Comparison of ENCODE assay signal across 21 cellular contexts in the genomic region with DNA sequence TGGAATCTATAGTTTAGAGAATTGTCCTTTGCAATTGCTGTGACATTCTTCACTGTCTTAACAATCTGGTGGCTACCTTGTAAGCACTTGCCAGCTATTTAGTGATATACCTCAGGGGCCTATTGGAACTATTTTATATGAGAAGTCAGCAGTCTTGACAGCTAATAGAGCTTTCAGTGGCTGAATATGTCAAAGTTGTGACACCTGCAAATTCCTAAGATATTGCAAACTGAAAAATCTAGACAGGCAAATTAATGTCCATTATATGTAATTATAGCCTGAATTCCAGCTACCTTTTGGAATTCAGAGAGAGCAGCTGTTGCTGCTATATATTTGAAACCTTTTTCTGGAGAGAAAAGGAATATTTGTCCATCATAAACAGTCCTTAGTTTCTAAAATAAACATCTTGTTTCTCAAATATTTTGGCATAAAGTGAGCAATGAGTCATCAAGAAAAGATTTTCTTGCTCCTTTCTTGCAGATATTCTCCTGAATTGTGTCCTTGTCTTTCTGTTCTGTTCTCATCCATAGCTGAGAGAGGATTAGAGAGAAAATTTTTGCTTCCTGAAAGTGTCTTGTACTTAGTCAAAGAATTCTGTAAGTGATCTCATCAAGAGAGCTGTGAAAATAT.
A peak's percentile ranks its signal among the peaks of the same experiment; 100 is the strongest.
DNase-seq lines count a peak whose midpoint lies in the region; ATAC-seq, FAIRE-seq and TF ChIP-seq lines count a peak whose summit lies in the region.
"Had no signal": no experiment of that assay in that cellular context is flagged by ENCODE, and none has a peak within 500 bp of the region (broad histone marks: within the 10 kb centered on the region; RNA-seq: fewer than 3 reads in every experiment).

No MANE protein-coding gene starts in this region.

- no peak overlapping the region for H2BK120ac ChIP-seq in mesenchymal stem cell (ENCODE audit: low read depth, low read length)

- H4K8ac ChIP-seq in mesenchymal stem cell (ENCODE audit: low read length) = no peak overlapping the region

- no peak overlapping the region for H2AFZ ChIP-seq in mesenchymal stem cell (ENCODE audit: low read depth, low read length)

- H3K27ac ChIP-seq in mesenchymal stem cell (ENCODE audit: low read length, poor library complexity, severe bottlenecking) = no peak overlapping the region
- H3K27ac ChIP-seq: C4-2B, spleen, upper lobe of left lung had no signal

- H3K4me3 ChIP-seq in AG09309 (ENCODE audit: control insufficient read depth, low read depth, low read length) = no peak overlapping the region
- H3K4me3 ChIP-seq in bronchial epithelial cell (ENCODE audit: low read depth, low read length) = no peak overlapping the region
- H3K4me3 ChIP-seq in mesenchymal stem cell (ENCODE audit: insufficient read depth in 1 of 2, low read depth in 1 of 2, low read length in 2 of 2) = no peak overlapping the region
- H3K4me3 ChIP-seq: GM12878, spleen, upper lobe of left lung had no signal

- no peaks in the 10 kb centered on the region for H3K79me1 ChIP-seq in mesenchymal stem cell (replicated peaks; ENCODE audit: low read length, poor library complexity, severe bottlenecking)

- H3K4ac ChIP-seq in mesenchymal stem cell (ENCODE audit: low read depth in 1 of 2, low read length in 2 of 2) = no peak overlapping the region

- no peak overlapping the region for H3K23ac ChIP-seq in mesenchymal stem cell (ENCODE audit: low read length in 2 of 2)

- no peak for ATAC-seq in HG02884 (IDR thresholded peaks at IDR 0.05; ENCODE audit: unreplicated experiment)
- ATAC-seq in activated naive CD4-positive, alpha-beta T cell treated with anti-CD3 and anti-CD28 coated beads, Interleukin-2, amount 50 U/mL, for 72 hours = no peak
- ATAC-seq: GM12878, left ventricle myocardium superior, Right ventricle myocardium inferior, T-helper 17 cell had no signal

- H3K27me3 ChIP-seq in bronchial epithelial cell (ENCODE audit: control insufficient read depth, insufficient read depth, low read length) = peaks cover 4% of the 10 kb centered on the region
- no peaks in the 10 kb centered on the region for H3K27me3 ChIP-seq in mesenchymal stem cell (ENCODE audit: control insufficient read depth in 1 of 2, insufficient read depth in 1 of 2, low read length in 2 of 2)
- H3K27me3 ChIP-seq: spleen, upper lobe of left lung had no signal

- DNase-seq in AG09309 (ENCODE audit: low read depth) (peak; percentile 3), HT1080 (ENCODE audit: low read depth) (peak; percentile 31), bronchial epithelial cell (ENCODE audit: low read depth) (peak; percentile 3), mesenchymal stem cell (peak; percentile 22), cortex of kidney (lab: John Stamatoyannopoulos, UW) (no peak)
- DNase-seq in activated CD4-positive, alpha-beta T cell treated with anti-CD3 and anti-CD28 coated beads, Interleukin-2, amount 50 U/mL, for 48 hours = no peak
- no peak for DNase-seq in activated naive CD4-positive, alpha-beta T cell treated with anti-CD3 and anti-CD28 coated beads, Interleukin-2, amount 50 U/mL, for 72 hours (ENCODE audit: low spot score in 2 of 2)
- DNase-seq: activated CD4-positive, CD25-positive, alpha-beta regulatory T cell; aorta; left ventricle myocardium superior; NCI-H1092; NK-92 treated with Interleukin-12 subunit alpha and Interleukin-12 subunit beta, amount 100 ng/mL, for 24 hours; spleen; stimulated activated naive CD4-positive, alpha-beta T cell; T-helper 17 cell; upper lobe of left lung had no signal

- H2AK5ac ChIP-seq in mesenchymal stem cell (ENCODE audit: low read length, severe bottlenecking) = no peak overlapping the region

- no peak overlapping the region for H3K18ac ChIP-seq in mesenchymal stem cell (ENCODE audit: low read depth in 1 of 2, low read length in 2 of 2)

- no peaks in the 10 kb centered on the region for H3K36me3 Mint-ChIP-seq in activated naive CD4-positive, alpha-beta T cell treated with anti-CD3 and anti-CD28 coated beads, Interleukin-2, amount 50 U/mL, for 72 hours

- H2BK12ac ChIP-seq in mesenchymal stem cell (ENCODE audit: low read length in 2 of 2) = no peak overlapping the region

- no peak overlapping the region for H2BK5ac ChIP-seq in mesenchymal stem cell (ENCODE audit: low read depth, low read length, poor library complexity, severe bottlenecking)

- no peak overlapping the region for H3K9ac ChIP-seq in mesenchymal stem cell (ENCODE audit: low read length)

- H3K4me1 ChIP-seq in mesenchymal stem cell (ENCODE audit: control insufficient read depth, insufficient read depth, low read depth, low read length) = no peaks in the 10 kb centered on the region
- H3K4me1 ChIP-seq: spleen, upper lobe of left lung had no signal

- no peak overlapping the region for H3K27ac Mint-ChIP-seq in activated naive CD4-positive, alpha-beta T cell treated with anti-CD3 and anti-CD28 coated beads, Interleukin-2, amount 50 U/mL, for 72 hours
- H3K27ac Mint-ChIP-seq: T-helper 17 cell had no signal

- no peaks in the 10 kb centered on the region for H3K9me3 ChIP-seq in mesenchymal stem cell (ENCODE audit: control insufficient read depth, low read length)
- H3K9me3 ChIP-seq: spleen, upper lobe of left lung had no signal

- no peak overlapping the region for H3K4me2 ChIP-seq in mesenchymal stem cell (ENCODE audit: low read length, poor library complexity, severe bottlenecking)

- H4K91ac ChIP-seq in mesenchymal stem cell (ENCODE audit: low read length) = no peak overlapping the region

- H3K14ac ChIP-seq in mesenchymal stem cell (ENCODE audit: low read length in 2 of 2) = no peak overlapping the region

- no peaks in the 10 kb centered on the region for H3K36me3 ChIP-seq in bronchial epithelial cell (ENCODE audit: control insufficient read depth, insufficient read depth, low read length)
- H3K36me3 ChIP-seq in mesenchymal stem cell (ENCODE audit: control insufficient read depth in 1 of 2, insufficient read depth in 2 of 2, low read depth in 1 of 2, low read length in 2 of 2) = no peaks in the 10 kb centered on the region
- H3K36me3 ChIP-seq: spleen, upper lobe of left lung had no signal

- no peak for FAIRE-seq in bronchial epithelial cell (lab: Jason Lieb, UNC)
- FAIRE-seq: GM12878, H1 had no signal

- no peaks in the 10 kb centered on the region for H3K9me3 Mint-ChIP-seq in activated naive CD4-positive, alpha-beta T cell treated with anti-CD3 and anti-CD28 coated beads, Interleukin-2, amount 50 U/mL, for 72 hours

- TF ChIP-seq CTCF in AG09309 (IDR thresholded peaks at IDR 0.05; ENCODE audit: control insufficient read depth, insufficient read depth, low read depth, low read length, missing control alignments) (no peak), bronchial epithelial cell (IDR thresholded peaks at IDR 0.05; ENCODE audit: insufficient read depth, low read length, severe bottlenecking) (no peak)

- H2BK15ac ChIP-seq in mesenchymal stem cell (ENCODE audit: low read depth, poor library complexity, severe bottlenecking) = no peak overlapping the region

Comparison
In these comparisons a context has a peak if more than half of its experiments do, and no peak if none do; other contexts are left out.
1. DNase-seq: peak in AG09309 (single experiment), HT1080 (single experiment), bronchial epithelial cell (single experiment) and mesenchymal stem cell (single experiment); none in cortex of kidney (single experiment), activated CD4-positive, alpha-beta T cell treated with anti-CD3 and anti-CD28 coated beads, Interleukin-2, amount 50 U/mL, for 48 hours (0 of 2) and activated naive CD4-positive, alpha-beta T cell treated with anti-CD3 and anti-CD28 coated beads, Interleukin-2, amount 50 U/mL, for 72 hours (0 of 2).